ENCODE assay signal across 2 cellular contexts in the genomic region with DNA sequence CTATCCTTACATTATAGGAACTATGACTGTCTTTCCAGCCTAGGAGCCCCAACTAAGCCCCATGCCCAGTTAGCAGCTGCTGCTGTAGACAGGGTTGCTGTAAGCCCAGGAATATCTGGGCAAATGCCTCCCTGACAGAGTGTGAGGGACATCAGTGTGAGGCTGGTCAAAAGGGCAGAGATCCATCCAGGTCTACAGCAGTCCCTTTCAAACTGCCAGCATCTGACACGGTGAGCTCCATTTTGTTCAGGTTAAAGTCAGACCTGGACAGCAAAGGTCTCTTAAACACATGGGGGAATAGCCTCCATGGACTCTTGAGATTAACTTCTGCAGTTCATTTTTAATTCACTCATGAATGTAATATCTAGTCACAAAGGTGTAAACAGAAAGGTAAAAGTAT.
A peak's percentile ranks its signal among the peaks of the same experiment; 100 is the strongest.
TF ChIP-seq lines count a peak whose summit lies in the region.

No MANE protein-coding gene starts in this region.

TF ChIP-seq in GM12891, 5 proteins besides CTCF, POLR2A, EP300 and RAD21:
- TF ChIP-seq POLR2AphosphoS5 (IDR thresholded peaks at IDR 0.05; ENCODE audit: low read depth, low read length) (peak; percentile 52; the same call in 1 of the 2 replicates), POU2F2 (IDR thresholded peaks at IDR 0.05; ENCODE audit: low read depth, low read length) (no peak), TAF1 (IDR thresholded peaks at IDR 0.05; ENCODE audit: low read depth, low read length) (no peak)

TF ChIP-seq in GM12878, 131 proteins besides CTCF, POLR2A, EP300 and RAD21:
- TF ChIP-seq ZNF274 (IDR thresholded peaks at IDR 0.05; ENCODE audit: insufficient read depth, insufficient read length) (no peak), POLR2AphosphoS5 (IDR thresholded peaks at IDR 0.05; ENCODE audit: low read length) (peak; percentile 70; the same call in 1 of the 2 replicates)
